Comparison of ENCODE assay signal across 17 cellular contexts in the genomic region with DNA sequence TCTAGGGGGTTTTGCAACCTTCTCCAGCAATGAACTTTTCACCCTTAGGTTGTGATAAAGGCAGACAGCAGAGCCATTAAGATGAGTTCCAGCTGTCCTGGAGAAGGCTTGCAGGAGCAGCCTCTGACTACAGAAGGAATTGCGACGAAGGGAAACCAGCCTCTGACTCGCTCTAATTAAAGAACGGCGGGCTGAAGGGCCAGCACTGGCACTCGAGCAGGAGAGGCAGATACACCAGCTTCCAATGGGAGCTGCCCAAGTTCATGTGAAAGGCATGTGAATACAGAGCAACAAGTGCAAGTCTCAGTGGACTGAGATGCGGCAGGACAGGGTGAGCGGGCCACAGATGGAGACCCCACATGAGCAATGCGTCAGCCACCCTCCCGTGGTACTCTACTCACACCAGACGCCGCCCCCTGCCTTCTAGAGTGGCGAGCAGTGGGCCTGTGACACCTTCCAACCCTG. TPM values are rescaled to one million over a fixed set of nuclear protein-coding genes. Genes with fewer than 3 reads are reported as not detected.
DNase-seq lines count a peak whose midpoint lies in the region; ATAC-seq and TF ChIP-seq lines count a peak whose summit lies in the region.
"Had no signal": no experiment of that assay in that cellular context is flagged by ENCODE, and none has a peak within 500 bp of the region (broad histone marks: within the 10 kb centered on the region; RNA-seq: fewer than 3 reads in every experiment).

No MANE protein-coding gene starts in this region.

- DNase-seq in activated naive CD4-positive, alpha-beta T cell treated with anti-CD3 and anti-CD28 coated beads, Interleukin-2, amount 10 ng/mL, durations not matched to agents 7 days and 5 days = no peak
- DNase-seq in type B pancreatic cell (ENCODE audit: extremely low spot score, unreplicated experiment) = no peak
- DNase-seq in NOMO-1 treated with dmso at 0.1 percent for 144 hours (lab: John Stamatoyannopoulos, UW; ENCODE audit: unreplicated experiment) = no peak
- no peak for DNase-seq in NCI-H1694 treated with DMSO at 0.1 percent for 48 hours (lab: John Stamatoyannopoulos, UW)
- DNase-seq: activated CD4-positive, alpha-beta T cell treated with anti-CD3 and anti-CD28 coated beads for 4 hours; naive B cell; small intestine; T-cell; thyroid gland had no signal

- peaks cover 14% of the 10 kb centered on the region for H3K36me3 Mint-ChIP-seq in activated naive CD4-positive, alpha-beta T cell treated with anti-CD3 and anti-CD28 coated beads, Interleukin-2, amount 50 U/mL, for 24 hours
- H3K36me3 Mint-ChIP-seq in activated naive CD4-positive, alpha-beta T cell treated with anti-CD3 and anti-CD28 coated beads, Interleukin-2, amount 10 ng/mL, durations not matched to agents 7 days and 5 days = peaks cover 67% of the 10 kb centered on the region
- peaks cover 32% of the 10 kb centered on the region for H3K36me3 Mint-ChIP-seq in type B pancreatic cell

- no peak for ATAC-seq in GM19395 (IDR thresholded peaks at IDR 0.05; ENCODE audit: unreplicated experiment)
- ATAC-seq: A549, T-cell had no signal

- 73 to 74% methylated on average over 13 of the region's 13 CpGs for WGBS in esophagus, 2 donors
- WGBS in liver = 86% methylated on average over 13 of the region's 13 CpGs

- H3K27ac ChIP-seq in esophagus (ENCODE audit: low read depth in 2 of 2, low read length in 1 of 2) (peak overlapping the region; percentile 14 to 15), liver (ENCODE audit: low read depth in 1 of 2, low read length in 2 of 2) (no peak overlapping the region)
- H3K27ac ChIP-seq: A549, KMS-11, thyroid gland had no signal

- H3K9me3 Mint-ChIP-seq in activated naive CD4-positive, alpha-beta T cell treated with anti-CD3 and anti-CD28 coated beads, Interleukin-2, amount 50 U/mL, for 24 hours = no peaks in the 10 kb centered on the region
- H3K9me3 Mint-ChIP-seq in activated naive CD4-positive, alpha-beta T cell treated with anti-CD3 and anti-CD28 coated beads, Interleukin-2, amount 10 ng/mL, durations not matched to agents 7 days and 5 days = no peaks in the 10 kb centered on the region
- no peaks in the 10 kb centered on the region for H3K9me3 Mint-ChIP-seq in type B pancreatic cell
- H3K9me3 Mint-ChIP-seq: naive B cell, T-cell had no signal

- H3K27ac Mint-ChIP-seq in activated naive CD4-positive, alpha-beta T cell treated with anti-CD3 and anti-CD28 coated beads, Interleukin-2, amount 50 U/mL, for 24 hours = peak overlapping the region; percentile 12
- H3K27ac Mint-ChIP-seq in activated naive CD4-positive, alpha-beta T cell treated with anti-CD3 and anti-CD28 coated beads, Interleukin-2, amount 10 ng/mL, durations not matched to agents 7 days and 5 days = no peak overlapping the region
- peak overlapping the region; percentile 15 for H3K27ac Mint-ChIP-seq in type B pancreatic cell

- H3K9me3 ChIP-seq in esophagus (ENCODE audit: control insufficient read depth in 2 of 2, insufficient read depth in 1 of 2, low read depth in 1 of 2, low read length in 1 of 2) (no peaks in the 10 kb centered on the region), liver (ENCODE audit: control insufficient read depth in 4 of 4, low read length in 3 of 4) (no peaks in the 10 kb centered on the region)
- H3K9me3 ChIP-seq: A549, thyroid gland had no signal

- H3K27me3 Mint-ChIP-seq in activated naive CD4-positive, alpha-beta T cell treated with anti-CD3 and anti-CD28 coated beads, Interleukin-2, amount 50 U/mL, for 24 hours = no peaks in the 10 kb centered on the region
- no peaks in the 10 kb centered on the region for H3K27me3 Mint-ChIP-seq in activated naive CD4-positive, alpha-beta T cell treated with anti-CD3 and anti-CD28 coated beads, Interleukin-2, amount 10 ng/mL, durations not matched to agents 7 days and 5 days
- H3K27me3 Mint-ChIP-seq in type B pancreatic cell = no peaks in the 10 kb centered on the region
- H3K27me3 Mint-ChIP-seq: naive B cell, T-cell had no signal

- peaks cover 0 to 4% of the 10 kb centered on the region in 2 donors for H3K4me1 ChIP-seq in esophagus (ENCODE audit: control insufficient read depth in 2 of 2, insufficient read depth in 2 of 2, low read length in 1 of 2)
- peaks cover 0 to 2% (median 0%) of the 10 kb centered on the region in 4 donors for H3K4me1 ChIP-seq in liver (ENCODE audit: control insufficient read depth in 4 of 4, insufficient read depth in 4 of 4, low read length in 3 of 4)
- H3K4me1 ChIP-seq: A549 had no signal

- H3K4me3 ChIP-seq in esophagus (ENCODE audit: low read depth in 1 of 2, low read length in 2 of 2) (no peak overlapping the region), liver (ENCODE audit: low read depth in 1 of 3, low read length in 3 of 3) (no peak overlapping the region)
- H3K4me3 ChIP-seq: A549, thyroid gland had no signal

- no peaks in the 10 kb centered on the region for H3K27me3 ChIP-seq in esophagus (ENCODE audit: control insufficient read depth in 1 of 2, insufficient read depth in 2 of 2, low read length in 2 of 2)
- H3K27me3 ChIP-seq in liver (ENCODE audit: control insufficient read depth in 4 of 4, insufficient read depth in 4 of 4, low read length in 3 of 4) = no peaks in the 10 kb centered on the region
- H3K27me3 ChIP-seq: thyroid gland had no signal

- TF ChIP-seq CTCF in liver (IDR thresholded peaks at IDR 0.05; ENCODE audit: low read depth, low read length, missing input control) (no peak), type B pancreatic cell (conservative IDR thresholded peaks at IDR 0.05) (no peak)

- CTCF ChIA-PET in activated naive CD4-positive, alpha-beta T cell treated with anti-CD3 and anti-CD28 coated beads, Interleukin-2, amount 10 ng/mL, durations not matched to agents 7 days and 5 days (lab: Charles Lee) = no interaction called here

- H3K9ac ChIP-seq in liver (ENCODE audit: low read depth in 1 of 2, low read length in 2 of 2) = no peak overlapping the region
- H3K9ac ChIP-seq: KMS-11 had no signal

- peaks cover 11 to 55% of the 10 kb centered on the region in 2 donors for H3K36me3 ChIP-seq in esophagus (ENCODE audit: control insufficient read depth in 2 of 2, insufficient read depth in 2 of 2, low read length in 1 of 2)
- H3K36me3 ChIP-seq in liver (ENCODE audit: control insufficient read depth in 4 of 4, insufficient read depth in 3 of 4, low read depth in 1 of 4, low read length in 3 of 4) = peaks cover 16 to 77% (median 36%) of the 10 kb centered on the region in 4 donors

- TF ChIP-seq RAD21 in liver (IDR thresholded peaks at IDR 0.05) = no peak

- H3K4me1 Mint-ChIP-seq in activated naive CD4-positive, alpha-beta T cell treated with anti-CD3 and anti-CD28 coated beads, Interleukin-2, amount 50 U/mL, for 24 hours = peaks cover 12% of the 10 kb centered on the region
- H3K4me1 Mint-ChIP-seq in activated naive CD4-positive, alpha-beta T cell treated with anti-CD3 and anti-CD28 coated beads, Interleukin-2, amount 10 ng/mL, durations not matched to agents 7 days and 5 days = peaks cover 4% of the 10 kb centered on the region
- H3K4me1 Mint-ChIP-seq in type B pancreatic cell (ENCODE audit: unreplicated experiment) = peaks cover 37% of the 10 kb centered on the region

- H3K4me3 Mint-ChIP-seq in activated naive CD4-positive, alpha-beta T cell treated with anti-CD3 and anti-CD28 coated beads, Interleukin-2, amount 50 U/mL, for 24 hours = no peak overlapping the region
- no peak overlapping the region for H3K4me3 Mint-ChIP-seq in activated naive CD4-positive, alpha-beta T cell treated with anti-CD3 and anti-CD28 coated beads, Interleukin-2, amount 10 ng/mL, durations not matched to agents 7 days and 5 days
- no peak overlapping the region for H3K4me3 Mint-ChIP-seq in type B pancreatic cell
- H3K4me3 Mint-ChIP-seq: naive B cell, T-cell had no signal

TF ChIP-seq in liver, 16 proteins besides CTCF, POLR2A, EP300 and RAD21:
- TF ChIP-seq HNF4A (conservative IDR thresholded peaks at IDR 0.05) (no peak), SP1 (IDR thresholded peaks at IDR 0.05) (peak; percentile 11)
TF ChIP-seq in liver: peak in this region for 1.

RNA-seq across cellular contexts. Expression of a gene that starts 15.7 kb away (rescaled TPM):
- polyA plus RNA-seq in esophagus = 10 to 100 TPM; 48.8 TPM
- 10 to 100 TPM in 1 of 2 donors, 1 to 10 TPM in 1; 8.6 to 36.7 TPM for total RNA-seq in liver
- polyA plus RNA-seq in liver = 1 to 10 TPM; 2.1 to 7.6 TPM
- total RNA-seq in type B pancreatic cell (ENCODE audit: low replicate concordance) = 171 and 183 TPM in 2 replicates

RNA-seq across cellular contexts. Expression of a gene that starts 51.8 kb away (rescaled TPM):
- polyA plus RNA-seq in esophagus (not detected), liver (not detected)
- total RNA-seq in liver (not detected), type B pancreatic cell (ENCODE audit: low replicate concordance) (not detected in 2 replicates)
- total RNA-seq: bronchial epithelial cell, fibroblast of lung, T-cell, thyroid gland had no signal
- polyA plus RNA-seq: A549, fibroblast of lung, small intestine had no signal

Comparison
In these comparisons a context has a peak if more than half of its experiments do, and no peak if none do; other contexts are left out.
1. H3K27ac ChIP-seq: peak in esophagus (2 of 2); none in liver (0 of 2).